In the genomic region with DNA sequence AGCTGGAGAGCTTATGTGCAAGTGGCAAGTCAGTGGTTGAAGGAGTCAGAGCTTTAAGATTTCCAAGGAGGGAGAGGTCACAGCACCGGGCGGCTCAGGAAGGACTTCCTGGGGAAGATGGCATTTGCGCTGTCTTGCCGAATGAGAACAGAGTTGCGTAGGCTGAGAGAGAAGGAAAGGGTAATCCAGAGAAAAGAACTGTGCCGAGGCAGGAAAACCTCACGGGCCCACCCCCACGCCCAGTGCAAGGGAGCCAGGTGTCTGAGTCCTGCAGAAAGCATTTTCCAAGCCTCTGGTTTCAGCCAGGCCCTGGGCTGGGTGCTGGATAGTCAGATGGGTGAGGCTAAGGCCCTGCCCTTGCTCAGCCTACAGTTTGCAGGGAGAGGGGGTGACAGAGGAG, we compare ENCODE assay signal across 21 cellular contexts. TPM values are rescaled to one million over a fixed set of nuclear protein-coding genes. Genes with fewer than 3 reads are reported as not detected.
A peak's percentile ranks its signal among the peaks of the same experiment; 100 is the strongest.
DNase-seq lines count a peak whose midpoint lies in the region; ATAC-seq, FAIRE-seq and TF ChIP-seq lines count a peak whose summit lies in the region.
"Had no signal": no experiment of that assay in that cellular context is flagged by ENCODE, and none has a peak within 500 bp of the region (broad histone marks: within the 10 kb centered on the region; RNA-seq: fewer than 3 reads in every experiment).

No MANE protein-coding gene starts in this region.

- no peak overlapping the region for H4K5ac ChIP-seq in IMR-90 (ENCODE audit: low read depth, low read length)

- H3K79me2 ChIP-seq in HepG2 (ENCODE audit: insufficient read depth, low read length) = peaks cover 10% of the 10 kb centered on the region

- no peak overlapping the region for H2AK9ac ChIP-seq in IMR-90 (replicated peaks; ENCODE audit: low read depth, low read length, poor library complexity)

- no peak overlapping the region for H3K56ac ChIP-seq in IMR-90 (ENCODE audit: extremely low read depth, insufficient read depth, low read length)

- peaks cover 23% of the 10 kb centered on the region for H3K4me1 ChIP-seq in CD4-positive, CD25-positive, alpha-beta regulatory T cell (ENCODE audit: control insufficient read depth, insufficient read depth, low read length, poor library complexity, severe bottlenecking)
- H3K4me1 ChIP-seq in IMR-90 (ENCODE audit: control insufficient read depth, insufficient read depth, low read length) = peaks cover 8% of the 10 kb centered on the region
- peaks cover 53% of the 10 kb centered on the region for H3K4me1 ChIP-seq in HepG2 (ENCODE audit: insufficient read depth, low read length)

- no peaks in the 10 kb centered on the region; the same call in 1 of the 2 replicates for H4K20me1 ChIP-seq in IMR-90 (ENCODE audit: insufficient read depth, low read length)
- H4K20me1 ChIP-seq in HepG2 (ENCODE audit: insufficient read depth, low read length) = no peaks in the 10 kb centered on the region

- peak overlapping the region in 3 of 4 donors; percentile 63 to 89 (median 76) for H3K4me3 Mint-ChIP-seq in CD4-positive, CD25-positive, alpha-beta regulatory T cell
- no peak overlapping the region for H3K4me3 Mint-ChIP-seq in stimulated activated naive B cell treated with anti-CD40 and anti-IgM and Interleukin-4, amounts not matched to agents 10 μg/mL and 1 μg/mL and 100 μg/mL, for 72 hours
- H3K4me3 Mint-ChIP-seq: CD14-positive monocyte had no signal

- H2BK20ac ChIP-seq in IMR-90 (ENCODE audit: low read depth, low read length) = no peak overlapping the region

- H3K23ac ChIP-seq in IMR-90 (ENCODE audit: low read depth, low read length) = no peak overlapping the region

- peaks cover 9 to 28% (median 18%) of the 10 kb centered on the region in 4 donors for H3K4me1 Mint-ChIP-seq in CD4-positive, CD25-positive, alpha-beta regulatory T cell
- H3K4me1 Mint-ChIP-seq in stimulated activated naive B cell treated with anti-CD40 and anti-IgM and Interleukin-4, amounts not matched to agents 10 μg/mL and 1 μg/mL and 100 μg/mL, for 72 hours = peaks cover 31 to 46% of the 10 kb centered on the region in 2 donors

- TF ChIP-seq POLR2A in IMR-90 (IDR thresholded peaks at IDR 0.05; ENCODE audit: low read depth, low read length) (no peak), HepG2 (IDR thresholded peaks at IDR 0.05; ENCODE audit: insufficient read depth in 1 of 2, low read depth in 2 of 2, low read length in 2 of 2) (no peak)

- no peak overlapping the region for H2BK5ac ChIP-seq in IMR-90 (ENCODE audit: low read depth, low read length, poor library complexity, severe bottlenecking)

- H3K4me2 ChIP-seq in IMR-90 (ENCODE audit: low read depth, low read length) = no peak overlapping the region
- H3K4me2 ChIP-seq in HepG2 (ENCODE audit: low read depth, low read length) = no peak overlapping the region

- 79% methylated on average over 5 of the region's 8 CpGs; no CpG with 5 or more reads in 1 of the 2 experiments for WGBS in IMR-90 (ENCODE audit: extremely low coverage in 2 of 2, insufficient read length in 1 of 2), 2 experiments
- 80% methylated on average over 8 of the region's 8 CpGs for WGBS in HepG2 (ENCODE audit: low lambda C conversion rate)

- in situ Hi-C loops in IMR-90 (cut with MboI; ENCODE audit: low sequenced_read_pairs) = loop anchor here (10.0 kb wide), 1 partner anchor 113 kb away; no protein-coding TSS in a partner anchor
- in situ Hi-C loops in HepG2 (cut with HindIII; ENCODE audit: extremely low pct_ligation_motif_present, low pct_unique_long_range_greater_than_20kb) = loop anchor here (10.0 kb wide), 1 partner anchor 123 kb away; no protein-coding TSS in a partner anchor

- POLR2A ChIA-PET in IMR-90 (lab: Charles Lee; ENCODE audit: unreplicated experiment) (no interaction called here), HepG2 (lab: Yijun Ruan, JAX) (no interaction called here)

- TF ChIP-seq RAD21 in IMR-90 (IDR thresholded peaks at IDR 0.05; ENCODE audit: low read length) = no peak
- TF ChIP-seq RAD21 in HepG2 (CRISPR knock-in tag; IDR thresholded peaks at IDR 0.05) = no peak

- TF ChIP-seq EP300 in HepG2 (IDR thresholded peaks at IDR 0.05; ENCODE audit: low read depth in 2 of 2, low read length in 2 of 2) (no peak), HepG2 (CRISPR knock-in tag; IDR thresholded peaks at IDR 0.05; ENCODE audit: borderline replicate concordance) (no peak)

- no peak overlapping the region for H3K27ac Mint-ChIP-seq in CD4-positive, CD25-positive, alpha-beta regulatory T cell
- H3K27ac Mint-ChIP-seq in stimulated activated naive B cell treated with anti-CD40 and anti-IgM and Interleukin-4, amounts not matched to agents 10 μg/mL and 1 μg/mL and 100 μg/mL, for 72 hours = peak overlapping the region; percentile 70

- peaks cover 15 to 23% of the 10 kb centered on the region in 2 experiments for H3K79me1 ChIP-seq in IMR-90 (ENCODE audit: low read depth in 1 of 2, low read length in 2 of 2)

- H3K9me1 ChIP-seq in IMR-90 (ENCODE audit: insufficient read depth, low read length) = 0 out of 2 replicates have a peak, but pooled peaks cover 2% of the 10 kb centered on the region

- CTCF ChIA-PET in IMR-90 (lab: Yijun Ruan, JAX) = no interaction called here
- CTCF ChIA-PET in HepG2 (lab: Yijun Ruan, JAX; ENCODE audit: low intra/inter-chr PET ratio, low total read pairs) = no interaction called here

- H2AK5ac ChIP-seq in IMR-90 (ENCODE audit: low read depth, low read length) = no peak overlapping the region

- H3K27me3 Mint-ChIP-seq in CD4-positive, CD25-positive, alpha-beta regulatory T cell = peaks cover 14% of the 10 kb centered on the region
- H3K27me3 Mint-ChIP-seq in stimulated activated naive B cell treated with anti-CD40 and anti-IgM and Interleukin-4, amounts not matched to agents 10 μg/mL and 1 μg/mL and 100 μg/mL, for 72 hours = no peaks in the 10 kb centered on the region

- no peak overlapping the region for H3K14ac ChIP-seq in IMR-90 (replicated peaks; ENCODE audit: low read depth, low read length)

- H3K9me3 Mint-ChIP-seq in CD4-positive, CD25-positive, alpha-beta regulatory T cell = peaks cover 0 to 1% (median 0%) of the 10 kb centered on the region in 7 donors
- no peaks in the 10 kb centered on the region for H3K9me3 Mint-ChIP-seq in stimulated activated naive B cell treated with anti-CD40 and anti-IgM and Interleukin-4, amounts not matched to agents 10 μg/mL and 1 μg/mL and 100 μg/mL, for 72 hours

- FAIRE-seq in HepG2 (lab: Jason Lieb, UNC) (no peak), frontal cortex (lab: Jason Lieb, UNC) (no peak)
- FAIRE-seq: A204.1 had no signal

- no peak overlapping the region for H3K9ac ChIP-seq in IMR-90 (ENCODE audit: low read depth, low read length)
- no peak overlapping the region for H3K9ac ChIP-seq in HepG2 (ENCODE audit: insufficient read depth, low read depth, low read length)

- intact Hi-C loops in IMR-90 (cut with micrococcal nuclease) = no loop called here
- intact Hi-C loops in HepG2 (cut with micrococcal nuclease; ENCODE audit: unreplicated experiment) = no loop called here

- no peak overlapping the region for H2BK120ac ChIP-seq in IMR-90 (ENCODE audit: low read depth, low read length)

- H3K9me3 ChIP-seq in CD4-positive, CD25-positive, alpha-beta regulatory T cell (ENCODE audit: control insufficient read depth in 2 of 2, low read length in 2 of 2) = no peaks in the 10 kb centered on the region
- H3K9me3 ChIP-seq in IMR-90 (ENCODE audit: control insufficient read depth, insufficient read depth, low read length) = no peaks in the 10 kb centered on the region
- no peaks in the 10 kb centered on the region for H3K9me3 ChIP-seq in HepG2 (ENCODE audit: low read length)
- H3K9me3 ChIP-seq: MG63, SJSA1 had no signal

- no peak overlapping the region for H3K4me3 ChIP-seq in CD4-positive, CD25-positive, alpha-beta regulatory T cell (ENCODE audit: low read depth, low read length)
- H3K4me3 ChIP-seq in IMR-90 (ENCODE audit: insufficient read depth, low read depth, low read length) (no peak overlapping the region), HepG2 (replicated peaks in 1 of 3; ENCODE audit: insufficient read depth in 1 of 3, low read depth in 2 of 3, low read length in 3 of 3) (no peak overlapping the region)
- H3K4me3 ChIP-seq: MG63, SJSA1 had no signal

- H3K18ac ChIP-seq in IMR-90 (ENCODE audit: low read depth, low read length) = no peak overlapping the region

- no peak overlapping the region for H4K91ac ChIP-seq in IMR-90 (ENCODE audit: insufficient read depth, low read depth, low read length)

- no peaks in the 10 kb centered on the region for H3K36me3 Mint-ChIP-seq in CD4-positive, CD25-positive, alpha-beta regulatory T cell
- peaks cover 13 to 17% of the 10 kb centered on the region in 2 donors for H3K36me3 Mint-ChIP-seq in stimulated activated naive B cell treated with anti-CD40 and anti-IgM and Interleukin-4, amounts not matched to agents 10 μg/mL and 1 μg/mL and 100 μg/mL, for 72 hours
- H3K36me3 Mint-ChIP-seq: CD14-positive monocyte had no signal

- H3K27ac ChIP-seq in CD4-positive, CD25-positive, alpha-beta regulatory T cell (ENCODE audit: insufficient read depth, low read length, poor library complexity, severe bottlenecking) = no peak overlapping the region
- H3K27ac ChIP-seq in IMR-90 (ENCODE audit: insufficient read depth, low read length) (no peak overlapping the region), HepG2 (ENCODE audit: extremely low read length, insufficient read depth, low read length) (no peak overlapping the region)
- H3K27ac ChIP-seq: SJSA1 had no signal

- no peak for DNase-seq in CD4-positive, CD25-positive, alpha-beta regulatory T cell
- DNase-seq in IMR-90 (no peak), HepG2 (ENCODE audit: low spot score) (no peak), hepatic stellate cell (ENCODE audit: low spot score) (no peak), occipital lobe (lab: John Stamatoyannopoulos, UW) (no peak), frontal cortex (ENCODE audit: low spot score in 2 of 2) (no peak)
- DNase-seq in stimulated activated naive B cell treated with anti-CD40 and anti-IgM and Interleukin-4, amounts not matched to agents 10 μg/mL and 1 μg/mL and 100 μg/mL, for 72 hours = no peak
- DNase-seq: EL, GF-D8, Kasumi-1, MG63, NCI-H1417, NCI-H1694 treated with DMSO at 0.1 percent for 48 hours, NCI-H2081 treated with DMSO at 0.1 percent for 48 hours, NCI-H446, NCI-H526, OCI-M1 had no signal

- no peak overlapping the region for H3K4ac ChIP-seq in IMR-90 (ENCODE audit: low read depth, low read length)

- no peaks in the 10 kb centered on the region for H3K36me3 ChIP-seq in CD4-positive, CD25-positive, alpha-beta regulatory T cell (ENCODE audit: control insufficient read depth, insufficient read depth, low read length)
- H3K36me3 ChIP-seq in IMR-90 (ENCODE audit: control insufficient read depth, insufficient read depth, low read length) = no peaks in the 10 kb centered on the region
- no peaks in the 10 kb centered on the region for H3K36me3 ChIP-seq in HepG2 (replicated peaks in 1 of 2; ENCODE audit: control insufficient read depth in 1 of 2, insufficient read depth in 2 of 2, low read length in 2 of 2)

- no peak for ATAC-seq in CD4-positive, CD25-positive, alpha-beta regulatory T cell (ENCODE audit: low read depth in 2 of 2)
- ATAC-seq in IMR-90 (ENCODE audit: low read depth) (no peak), HepG2 (no peak)
- no peak for ATAC-seq in stimulated activated naive B cell treated with anti-CD40 and anti-IgM and Interleukin-4, amounts not matched to agents 10 μg/mL and 1 μg/mL and 100 μg/mL, for 72 hours (replicated peaks)
- ATAC-seq: Right ventricle myocardium inferior had no signal

- no peak overlapping the region for H2BK15ac ChIP-seq in IMR-90 (ENCODE audit: low read depth, low read length)

- H4K8ac ChIP-seq in IMR-90 (ENCODE audit: low read depth in 2 of 2, low read length in 2 of 2) = no peak overlapping the region

- TF ChIP-seq CTCF in IMR-90 (conservative IDR thresholded peaks at IDR 0.05; ENCODE audit: low read depth, low read length) (no peak), HepG2 (CRISPR knock-in tag; IDR thresholded peaks at IDR 0.05) (no peak)

- no TSS peak for BruUV-seq in IMR-90 (replicated peaks; lab: Mats Ljungman, UMichigan)
- no TSS peak for BruUV-seq in HepG2 (replicated peaks; lab: Mats Ljungman, UMichigan)

- dilution Hi-C loops in IMR-90 (cut with HindIII; ENCODE audit: low sequenced_read_pairs, unreplicated experiment) = no loop called here

- H2AFZ ChIP-seq in IMR-90 (replicated peaks; ENCODE audit: low read length, poor library complexity) (peak overlapping the region; percentile 63), HepG2 (ENCODE audit: low read length) (peak overlapping the region; percentile 54)

- H3K27me3 ChIP-seq in CD4-positive, CD25-positive, alpha-beta regulatory T cell (ENCODE audit: control insufficient read depth, insufficient read depth, low read length) = no peaks in the 10 kb centered on the region
- peaks cover 2% of the 10 kb centered on the region; the same call in 1 of the 2 replicates for H3K27me3 ChIP-seq in IMR-90 (ENCODE audit: control insufficient read depth, insufficient read depth, low read length)
- no peaks in the 10 kb centered on the region for H3K27me3 ChIP-seq in HepG2 (ENCODE audit: control insufficient read depth in 1 of 2, insufficient read depth in 2 of 2, low read length in 2 of 2)
- H3K27me3 ChIP-seq: MG63, SJSA1 had no signal

RNA-seq across cellular contexts. Expression of a gene that starts 3.2 kb away (rescaled TPM):
- 40.8 TPM for total RNA-seq in CD4-positive, CD25-positive, alpha-beta regulatory T cell
- 10 to 100 TPM; 11.7 to 15.8 (median 14.1) TPM for polyA plus RNA-seq in CD4-positive, CD25-positive, alpha-beta regulatory T cell
- total RNA-seq in IMR-90 (2012; rRNA removed) (65.5 and 70.8 TPM in 2 replicates), HepG2 (2016; rRNA removed; fragmentation: Illumina TruSeq; extraction: Trizol) (28.9 and 29.7 TPM in 2 replicates), occipital lobe (37.1 TPM), frontal cortex (44.8 TPM)
- polyA plus RNA-seq in IMR-90 (2012; rRNA removed) (55.7 and 62.3 TPM in 2 replicates), HepG2 (2011; rRNA removed) (26.0 and 26.6 TPM in 2 replicates)
- 40.7 and 58.5 TPM in 2 replicates for polyA plus RNA-seq in IMR-90 (2012; cell fraction: cytosol; rRNA removed)
- polyA plus RNA-seq in IMR-90 (2012; cell fraction: nucleus; rRNA removed; ENCODE audit: low replicate concordance) = 53.6 and 100 TPM in 2 replicates
- 5.7 and 5.9 TPM in 2 replicates for total RNA-seq in HepG2 (2016; cell fraction: cytosol; rRNA removed; fragmentation: Illumina TruSeq; extraction: Trizol; ENCODE audit: low read depth)
- 26.4 and 28.8 TPM in 2 replicates for total RNA-seq in HepG2 (2016; cell fraction: insoluble cytoplasmic fraction; rRNA removed; fragmentation: Illumina TruSeq; extraction: Trizol)
- 13.5 and 15.5 TPM in 2 replicates for total RNA-seq in HepG2 (2016; cell fraction: membrane; rRNA removed; fragmentation: Illumina TruSeq; extraction: Trizol)
- total RNA-seq in HepG2 (2016; cell fraction: nucleus; rRNA removed; fragmentation: Illumina TruSeq; extraction: Trizol) = 18.1 and 19.1 TPM in 2 replicates
- polyA plus RNA-seq in HepG2 (2011; cell fraction: cytosol; rRNA removed) = 16.8 and 22.0 TPM in 2 replicates
- polyA plus RNA-seq in HepG2 (2011; cell fraction: nucleus; rRNA removed) = 34.0 and 38.2 TPM in 2 replicates
- polyA plus RNA-seq in HepG2 (2012) = 20.3 and 22.7 TPM in 2 replicates
- 4.3 and 4.6 TPM in 2 replicates for polyA plus RNA-seq in HepG2 (2016; cell fraction: cytosol; fragmentation: Illumina TruSeq; extraction: Trizol; ENCODE audit: low read depth)
- polyA plus RNA-seq in HepG2 (2016; cell fraction: insoluble cytoplasmic fraction; fragmentation: Illumina TruSeq; extraction: Trizol; ENCODE audit: low read depth) = 22.1 and 30.0 TPM in 2 replicates
- 9.7 and 10.4 TPM in 2 replicates for polyA plus RNA-seq in HepG2 (2016; cell fraction: membrane; fragmentation: Illumina TruSeq; extraction: Trizol; ENCODE audit: low read depth)
- 30.2 and 32.6 TPM in 2 replicates for polyA plus RNA-seq in HepG2 (2016; cell fraction: nucleus; fragmentation: Illumina TruSeq; extraction: Trizol; ENCODE audit: insufficient read depth, low read depth)
- 92.9 and 98.5 TPM in 2 replicates for polyA minus RNA-seq in HepG2 (2011; rRNA and poly(A)+ RNA removed; ENCODE audit: low replicate concordance)
- 32.7 and 33.4 TPM in 2 replicates for polyA minus RNA-seq in HepG2 (2011; cell fraction: cytosol; rRNA and poly(A)+ RNA removed)
- 19.2 and 21.4 TPM in 2 replicates for polyA minus RNA-seq in HepG2 (2011; cell fraction: nucleus; rRNA and poly(A)+ RNA removed)

RNA-seq across cellular contexts. Expression of a gene that starts 46.8 kb away (rescaled TPM):
- not detected for total RNA-seq in CD4-positive, CD25-positive, alpha-beta regulatory T cell
- polyA plus RNA-seq in CD4-positive, CD25-positive, alpha-beta regulatory T cell = not detected
- not detected in 2 replicates for total RNA-seq in IMR-90 (2012; rRNA removed)
- polyA plus RNA-seq in IMR-90 (2012; rRNA removed) = not detected in 2 replicates
- not detected in 2 replicates for polyA plus RNA-seq in IMR-90 (2012; cell fraction: cytosol; rRNA removed)
- polyA plus RNA-seq in IMR-90 (2012; cell fraction: nucleus; rRNA removed; ENCODE audit: low replicate concordance) = not detected in 2 replicates
- total RNA-seq in HepG2 (2016; rRNA removed; fragmentation: Illumina TruSeq; extraction: Trizol) = not detected in 2 replicates
- not detected in 2 replicates for total RNA-seq in HepG2 (2016; cell fraction: cytosol; rRNA removed; fragmentation: Illumina TruSeq; extraction: Trizol; ENCODE audit: low read depth)
- not detected in 2 replicates for total RNA-seq in HepG2 (2016; cell fraction: insoluble cytoplasmic fraction; rRNA removed; fragmentation: Illumina TruSeq; extraction: Trizol)
- not detected in 2 replicates for total RNA-seq in HepG2 (2016; cell fraction: membrane; rRNA removed; fragmentation: Illumina TruSeq; extraction: Trizol)
- not detected in 2 replicates for total RNA-seq in HepG2 (2016; cell fraction: nucleus; rRNA removed; fragmentation: Illumina TruSeq; extraction: Trizol)
- not detected in 2 replicates for polyA plus RNA-seq in HepG2 (2011; rRNA removed)
- not detected in 2 replicates for polyA plus RNA-seq in HepG2 (2011; cell fraction: cytosol; rRNA removed)
- not detected in 2 replicates for polyA plus RNA-seq in HepG2 (2011; cell fraction: nucleus; rRNA removed)
- polyA plus RNA-seq in HepG2 (2012) = not detected in 2 replicates
- not detected in 2 replicates for polyA plus RNA-seq in HepG2 (2016; cell fraction: cytosol; fragmentation: Illumina TruSeq; extraction: Trizol; ENCODE audit: low read depth)
- polyA plus RNA-seq in HepG2 (2016; cell fraction: insoluble cytoplasmic fraction; fragmentation: Illumina TruSeq; extraction: Trizol; ENCODE audit: low read depth) = not detected in 2 replicates
- not detected in 2 replicates for polyA plus RNA-seq in HepG2 (2016; cell fraction: membrane; fragmentation: Illumina TruSeq; extraction: Trizol; ENCODE audit: low read depth)
- polyA plus RNA-seq in HepG2 (2016; cell fraction: nucleus; fragmentation: Illumina TruSeq; extraction: Trizol; ENCODE audit: insufficient read depth, low read depth) = not detected in 2 replicates
- not detected in 2 replicates for polyA minus RNA-seq in HepG2 (2011; rRNA and poly(A)+ RNA removed; ENCODE audit: low replicate concordance)
- not detected in 2 replicates for polyA minus RNA-seq in HepG2 (2011; cell fraction: cytosol; rRNA and poly(A)+ RNA removed)
- not detected in 2 replicates for polyA minus RNA-seq in HepG2 (2011; cell fraction: nucleus; rRNA and poly(A)+ RNA removed)
- not detected for total RNA-seq in occipital lobe
- total RNA-seq in frontal cortex = under 0.01 TPM
- total RNA-seq: Right ventricle myocardium inferior, SJSA1 had no signal

Comparison
In these comparisons a context has a peak if more than half of its experiments do, and no peak if none do; other contexts are left out.
1. H3K4me3 Mint-ChIP-seq: peak in CD4-positive, CD25-positive, alpha-beta regulatory T cell (3 of 4); none in stimulated activated naive B cell treated with anti-CD40 and anti-IgM and Interleukin-4, amounts not matched to agents 10 μg/mL and 1 μg/mL and 100 μg/mL, for 72 hours (0 of 2).